ENCODE assay signal across 8 cellular contexts in the genomic region with DNA sequence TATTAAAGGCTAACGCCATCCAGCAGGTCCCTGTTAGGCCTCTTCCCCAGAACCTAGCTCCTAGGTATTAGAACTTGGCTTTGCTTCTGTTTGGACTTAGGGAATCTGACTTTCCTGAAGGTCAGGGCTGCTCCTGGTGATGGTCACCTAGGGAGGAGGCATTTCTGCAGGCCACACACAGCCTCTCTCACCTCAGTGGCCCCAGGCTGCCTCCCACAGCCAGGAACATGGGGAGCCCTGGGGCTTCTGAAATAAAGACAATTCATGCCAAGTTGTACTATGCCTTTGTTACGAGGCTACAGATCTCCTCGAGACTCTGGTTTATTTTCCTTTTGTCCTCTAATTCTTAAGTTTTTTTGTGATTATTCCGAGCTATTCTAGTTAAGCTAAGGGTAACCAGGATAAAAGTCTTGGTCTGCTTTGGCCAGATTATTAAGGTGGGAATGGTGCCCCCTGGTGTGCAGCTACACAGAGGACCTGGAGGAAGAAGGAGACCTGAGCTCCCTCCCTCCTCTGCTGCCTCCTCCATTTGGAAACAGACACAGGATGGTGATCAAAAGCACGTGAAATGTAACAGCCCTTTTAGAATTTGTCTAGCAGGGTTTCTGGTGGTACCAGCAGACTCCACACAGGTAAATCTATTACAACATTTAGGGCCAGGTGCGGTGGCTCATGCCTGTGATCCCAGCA.
A peak's percentile ranks its signal among the peaks of the same experiment; 100 is the strongest.
DNase-seq lines count a peak whose midpoint lies in the region; ATAC-seq and TF ChIP-seq lines count a peak whose summit lies in the region.

No MANE protein-coding gene starts in this region.

- no peaks in the 10 kb centered on the region for H3K79me2 ChIP-seq in neural progenitor cell (ENCODE audit: low read depth)

- no peaks in the 10 kb centered on the region for H3K9me3 ChIP-seq in neural progenitor cell (ENCODE audit: low read depth)

- no peaks in the 10 kb centered on the region for H3K36me3 ChIP-seq in neural progenitor cell

- H3K9ac ChIP-seq in neural progenitor cell, result no peak overlapping the region

- no peak overlapping the region for H3K27ac Mint-ChIP-seq in neural progenitor cell

- H3K9me3 Mint-ChIP-seq in neural progenitor cell, result no peaks in the 10 kb centered on the region

- H3K4me1 Mint-ChIP-seq in neural progenitor cell, result peaks cover 31% of the 10 kb centered on the region

- peaks cover 3% of the 10 kb centered on the region for H3K4me1 ChIP-seq in neural progenitor cell

- H3K4me2 ChIP-seq in neural progenitor cell, result no peak overlapping the region

- H3F3A ChIP-seq in neural progenitor cell (ENCODE audit: low read depth), result no peaks in the 10 kb centered on the region

- peak; percentile 49 for ATAC-seq in HG02642 (IDR thresholded peaks at IDR 0.05; ENCODE audit: poor library complexity, unreplicated experiment)

- no peak overlapping the region for H3K4me3 ChIP-seq in epithelial cell of proximal tubule (ENCODE audit: low read depth, low read length)
- no peak overlapping the region for H3K4me3 ChIP-seq in neural progenitor cell

- peaks cover 12% of the 10 kb centered on the region for H3K36me3 Mint-ChIP-seq in neural progenitor cell

- H3K27me3 ChIP-seq in neural progenitor cell, result no peaks in the 10 kb centered on the region

- no peak overlapping the region for H2AFZ ChIP-seq in neural progenitor cell (replicated peaks)

- no peak overlapping the region for H3K27ac ChIP-seq in neural progenitor cell

- peak; percentile 6 for DNase-seq in NK-92 treated with Interleukin-12 subunit alpha and Interleukin-12 subunit beta, amount 100 ng/mL, for 24 hours (lab: John Stamatoyannopoulos, UW)
- no peak for DNase-seq in NK-92 (lab: John Stamatoyannopoulos, UW; ENCODE audit: unreplicated experiment)
- peak; percentile 76 for DNase-seq in OCI-M1 (lab: John Stamatoyannopoulos, UW)
- no peak for DNase-seq in epithelial cell of proximal tubule (ENCODE audit: low read depth)
- peak; percentile 58 for DNase-seq in neural progenitor cell (ENCODE audit: low spot score)
- no peak for DNase-seq in NCI-H128 (lab: John Stamatoyannopoulos, UW; ENCODE audit: unreplicated experiment)
- DNase-seq in NCI-H345 (lab: John Stamatoyannopoulos, UW), result no peak

- H4K20me1 ChIP-seq in neural progenitor cell (ENCODE audit: low read depth), result no peaks in the 10 kb centered on the region

- H3K4me3 Mint-ChIP-seq in neural progenitor cell, result no peak overlapping the region

- peaks cover 3% of the 10 kb centered on the region for H3K27me3 Mint-ChIP-seq in neural progenitor cell (ENCODE audit: insufficient read depth, low read depth)

- peak; percentile 82 for TF ChIP-seq CTCF in epithelial cell of proximal tubule (conservative IDR thresholded peaks at IDR 0.05; ENCODE audit: low read depth, low read length)
- peak; percentile 49 for TF ChIP-seq CTCF in neural progenitor cell (IDR thresholded peaks at IDR 0.05)

Comparison
In these comparisons a context has a peak if more than half of its experiments do, and no peak if none do; other contexts are left out.
1. DNase-seq: peak in NK-92 treated with Interleukin-12 subunit alpha and Interleukin-12 subunit beta, amount 100 ng/mL, for 24 hours (single experiment), OCI-M1 (single experiment) and neural progenitor cell (single experiment); none in NK-92 (single experiment), epithelial cell of proximal tubule (single experiment), NCI-H128 (single experiment) and NCI-H345 (single experiment).